21 cellular contexts compared by ENCODE assay signal in the genomic region with DNA sequence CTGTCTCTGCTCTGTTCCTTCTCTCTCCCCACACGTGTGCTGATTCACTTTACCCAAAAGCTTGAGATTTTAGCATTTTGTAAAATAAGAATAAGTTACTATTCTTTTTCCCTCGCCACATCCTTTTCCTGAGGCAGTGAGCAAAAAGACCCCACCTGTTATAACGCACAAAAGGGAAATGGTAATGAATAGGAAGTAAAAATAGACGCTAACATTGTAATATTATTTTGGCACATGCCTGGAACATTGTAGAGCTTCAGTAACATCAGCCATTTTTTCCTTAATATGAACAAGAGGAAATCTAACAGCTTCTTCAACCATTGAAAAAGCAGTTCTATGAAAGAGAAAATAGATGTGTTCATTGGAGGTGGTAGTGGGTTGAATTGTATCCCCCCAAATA. TPM values are rescaled to one million over a fixed set of nuclear protein-coding genes. Genes with fewer than 3 reads are reported as not detected.
DNase-seq lines count a peak whose midpoint lies in the region; ATAC-seq, FAIRE-seq and TF ChIP-seq lines count a peak whose summit lies in the region.
"Had no signal": no experiment of that assay in that cellular context is flagged by ENCODE, and none has a peak within 500 bp of the region (broad histone marks: within the 10 kb centered on the region; RNA-seq: fewer than 3 reads in every experiment).

No MANE protein-coding gene starts in this region.

- no peaks in the 10 kb centered on the region for H3K9me2 ChIP-seq in OCI-LY7 (ENCODE audit: insufficient read depth, low read length)

- no peaks in the 10 kb centered on the region for H3K9me3 ChIP-seq in heart right ventricle
- H3K9me3 ChIP-seq in OCI-LY7 (ENCODE audit: low read length) = no peaks in the 10 kb centered on the region
- H3K9me3 ChIP-seq in parathyroid adenoma (ENCODE audit: control insufficient read depth, low read length) = no peaks in the 10 kb centered on the region
- H3K9me3 ChIP-seq: HAP-1, SJSA1 had no signal

- intact Hi-C loops in heart right ventricle (cut with DNase I) = no loop called here
- intact Hi-C loops in cardiac septum (cut with DNase I) = no loop called here
- intact Hi-C loops in OCI-LY7 (cut with micrococcal nuclease; ENCODE audit: unreplicated experiment) = no loop called here

- CTCF ChIA-PET in OCI-LY7 (lab: Charles Lee; ENCODE audit: unreplicated experiment) = no interaction called here

- H3K36me3 ChIP-seq in heart right ventricle (no peaks in the 10 kb centered on the region), OCI-LY7 (ENCODE audit: insufficient read depth, low read length) (no peaks in the 10 kb centered on the region), parathyroid adenoma (ENCODE audit: control insufficient read depth, insufficient read depth, low read length) (no peaks in the 10 kb centered on the region)
- H3K36me3 ChIP-seq: HAP-1, SJSA1 had no signal

- TF ChIP-seq CTCF in heart right ventricle (IDR thresholded peaks at IDR 0.05) = no peak
- TF ChIP-seq CTCF in OCI-LY7 (conservative IDR thresholded peaks at IDR 0.05; ENCODE audit: low read length) = no peak
- no peak for TF ChIP-seq CTCF in parathyroid adenoma (IDR thresholded peaks at IDR 0.05)

- H3K27ac ChIP-seq in heart right ventricle (peak overlapping the region in 9 of 10 donors; percentile 24 to 87 (median 72)), OCI-LY7 (ENCODE audit: low read depth, low read length, poor library complexity, severe bottlenecking) (no peak overlapping the region), parathyroid adenoma (peak overlapping the region; percentile 24)
- H3K27ac ChIP-seq: HL-60, PC-9, RWPE1, SJSA1 had no signal

- peaks cover 8 to 57% (median 45%) of the 10 kb centered on the region in 9 donors for H3K4me1 ChIP-seq in heart right ventricle
- H3K4me1 ChIP-seq in OCI-LY7 (ENCODE audit: insufficient read depth, low read length, poor library complexity, severe bottlenecking) = peaks cover 10% of the 10 kb centered on the region
- peaks cover 4% of the 10 kb centered on the region for H3K4me1 ChIP-seq in parathyroid adenoma
- H3K4me1 ChIP-seq: SJSA1 had no signal

- no peak overlapping the region for H3K9ac ChIP-seq in parathyroid adenoma

- WGBS in heart right ventricle, 2 donors = 71 to 77% methylated on average over 4 of the region's 4 CpGs

- no peaks in the 10 kb centered on the region for H3K79me2 ChIP-seq in OCI-LY7 (ENCODE audit: insufficient read depth, low read depth, low read length)
- H3K79me2 ChIP-seq in parathyroid adenoma = no peaks in the 10 kb centered on the region

- POLR2A ChIA-PET in OCI-LY7 (lab: Charles Lee) = interaction anchor here (0.6 to 0.9 kb wide), 2 partner anchors 63 to 170 kb away, joined by 3 read pairs; no protein-coding TSS in a partner anchor

- H3K4me3 ChIP-seq in heart right ventricle (no peak overlapping the region), OCI-LY7 (ENCODE audit: low read depth, low read length, poor library complexity, severe bottlenecking) (no peak overlapping the region), parathyroid adenoma (ENCODE audit: low read depth, low read length) (no peak overlapping the region)
- H3K4me3 ChIP-seq: HAP-1, PC-9, SJSA1 had no signal

- peak overlapping the region; percentile 50; the same call in 1 of the 2 replicates for H2AFZ ChIP-seq in OCI-LY7 (ENCODE audit: low read length)
- no peak overlapping the region for H2AFZ ChIP-seq in parathyroid adenoma
- H2AFZ ChIP-seq: PC-9 had no signal

- no peak for DNase-seq in heart right ventricle
- no peak for DNase-seq in cardiac septum (ENCODE audit: low spot score)
- DNase-seq in GM12892 (ENCODE audit: insufficient read length) = no peak
- DNase-seq in OCI-LY7 (ENCODE audit: low spot score) = peak; percentile 5
- DNase-seq in dermis blood vessel endothelial cell = no peak
- DNase-seq: ACHN, NCI-H1048, NCI-H1436, NCI-H2029, NCI-H345, NCI-H524 treated with DMSO at 0.1 percent for 48 hours, PC-9 had no signal

- no TSS peak for BruUV-seq in OCI-LY7 (replicated peaks; lab: Mats Ljungman, UMichigan)

- no peaks in the 10 kb centered on the region for H3K27me3 ChIP-seq in heart right ventricle
- H3K27me3 ChIP-seq in parathyroid adenoma (ENCODE audit: control insufficient read depth, insufficient read depth, low read length) = no peaks in the 10 kb centered on the region
- H3K27me3 ChIP-seq: SJSA1 had no signal

- H4K20me1 ChIP-seq in OCI-LY7 (ENCODE audit: insufficient read depth, low read length) = no peaks in the 10 kb centered on the region

- H3K4me2 ChIP-seq in OCI-LY7 (ENCODE audit: low read length) (peak overlapping the region; percentile 24), parathyroid adenoma (ENCODE audit: low read length) (no peak overlapping the region)
- H3K4me2 ChIP-seq: PC-9 had no signal

- FAIRE-seq in GM12892 (lab: Jason Lieb, UNC) = peak; percentile 17
- FAIRE-seq: G401.6 had no signal

- ATAC-seq in heart right ventricle (peak in 4 of 8 donors; percentile 52 to 80 (median 79)), HG03571 (IDR thresholded peaks at IDR 0.05; ENCODE audit: unreplicated experiment) (no peak)

- no peak for TF ChIP-seq POLR2A in GM12892 (IDR thresholded peaks at IDR 0.05; ENCODE audit: low read depth, low read length)

RNA-seq across cellular contexts. Expression of a gene that starts 40.5 kb away (rescaled TPM):
- total RNA-seq in heart right ventricle (1 to 10 TPM in 6 of 10 donors, under 1 TPM in 4; 0.82 to 3.3 (median 1.5) TPM), cardiac septum (1.4 TPM), OCI-LY7 (2022) (0.18 TPM in 1 of 2 replicates, not detected in the other), dermis blood vessel endothelial cell (3.4 and 3.7 TPM in 2 replicates)
- polyA plus RNA-seq in heart right ventricle = 1 to 10 TPM in 1 of 2 donors, under 1 TPM in 1; 0.44 to 1.3 TPM
- 27.2 TPM for polyA plus RNA-seq in GM12892 (2012; ENCODE audit: missing spikeins)
- not detected in 2 replicates for total RNA-seq in OCI-LY7 (2014; rRNA removed; shearing (Covaris generic))
- total RNA-seq: HT1080, MCF 10A, SJSA1 had no signal
